ENCODE assay signal across 12 cellular contexts in genomic region chr2:28080911-28081310, GRCh38.
DNase-seq lines count a peak whose midpoint lies in the region; ATAC-seq and TF ChIP-seq lines count a peak whose summit lies in the region.
"Had no signal": no experiment of that assay in that cellular context is flagged by ENCODE, and none has a peak within 500 bp of the region (broad histone marks: within the 10 kb centered on the region; RNA-seq: fewer than 3 reads in every experiment).

No MANE protein-coding gene starts in this region.

- H3K27ac ChIP-seq in AG04450 (ENCODE audit: low read depth, low read length) = peak overlapping the region; percentile 52

- peak; percentile 15 for DNase-seq in AG04450 (ENCODE audit: low read depth, low spot score)
- peak; percentile 37 for DNase-seq in NB4 (ENCODE audit: low read depth)
- peak; percentile 31 for DNase-seq in epithelial cell of proximal tubule (ENCODE audit: low read depth)
- DNase-seq in non-pigmented ciliary epithelial cell (ENCODE audit: low read depth) = peak; percentile 38
- DNase-seq in iPS-NIHi7 (ENCODE audit: extremely low spot score) = no peak
- DNase-seq in DMS153 (lab: John Stamatoyannopoulos, UW) = no peak
- DNase-seq: activated CD8-positive, alpha-beta memory T cell treated with anti-CD3 and anti-CD28 coated beads, Interleukin-2, amount 50 U/mL, for 48 hours; BE2C; central memory CD4-positive, alpha-beta T cell had no signal

- TF ChIP-seq POLR2A in NB4 (IDR thresholded peaks at IDR 0.05; ENCODE audit: extremely low read depth, insufficient read length) = no peak

- CTCF ChIA-PET in AG04450 (lab: Charles Lee) = interaction anchor here (0.8 kb wide), 1 partner anchor 397 kb away, joined by 3 read pairs; no protein-coding TSS in a partner anchor

- TF ChIP-seq CTCF in AG04450 (IDR thresholded peaks at IDR 0.05; ENCODE audit: low read depth, low read length) = no peak
- no peak for TF ChIP-seq CTCF in NB4 (IDR thresholded peaks at IDR 0.05; ENCODE audit: low read depth, low read length)
- TF ChIP-seq CTCF in epithelial cell of proximal tubule (conservative IDR thresholded peaks at IDR 0.05; ENCODE audit: low read depth, low read length) = no peak

- H3K4me3 ChIP-seq in AG04450 (ENCODE audit: low read depth, low read length) (no peak overlapping the region), NB4 (ENCODE audit: low read depth, low read length) (no peak overlapping the region), epithelial cell of proximal tubule (ENCODE audit: low read depth, low read length) (no peak overlapping the region)

- POLR2A ChIA-PET in AG04450 (lab: Yijun Ruan, JAX) = interaction anchor here (1.0 kb wide), 1 partner anchor 314 kb away, joined by 3 read pairs; no protein-coding TSS in a partner anchor

- ATAC-seq in GM19395 (IDR thresholded peaks at IDR 0.05; ENCODE audit: unreplicated experiment) = no peak
- no peak for ATAC-seq in HG03571 (IDR thresholded peaks at IDR 0.05; ENCODE audit: unreplicated experiment)
- ATAC-seq: right cardiac atrium had no signal

- H3K27me3 ChIP-seq in AG04450 (ENCODE audit: control insufficient read depth, insufficient read depth, low read length) = no peaks in the 10 kb centered on the region
- H3K27me3 ChIP-seq: BE2C had no signal

- no peaks in the 10 kb centered on the region for H3K9me3 ChIP-seq in AG04450 (ENCODE audit: control insufficient read depth, insufficient read depth, low read length)
- H3K9me3 ChIP-seq: BE2C had no signal

Comparison
In these comparisons a context has a peak if more than half of its experiments do, and no peak if none do; other contexts are left out.
1. DNase-seq: peak in AG04450 (single experiment), NB4 (single experiment), epithelial cell of proximal tubule (single experiment) and non-pigmented ciliary epithelial cell (single experiment); none in iPS-NIHi7 (single experiment) and DMS153 (single experiment).